In genomic region chr14:23052182-23052623, GRCh38 we compare ENCODE assay signal across 14 cellular contexts. TPM values are rescaled to one million over a fixed set of nuclear protein-coding genes. Genes with fewer than 3 reads are reported as not detected.
DNase-seq lines count a peak whose midpoint lies in the region; FAIRE-seq and TF ChIP-seq lines count a peak whose summit lies in the region.
"Had no signal": no experiment of that assay in that cellular context is flagged by ENCODE, and none has a peak within 500 bp of the region (broad histone marks: within the 10 kb centered on the region; RNA-seq: fewer than 3 reads in every experiment).

No MANE protein-coding gene starts in this region.

- H3K4me1 Mint-ChIP-seq in activated T-helper 1 cell treated with anti-CD3 and anti-CD28 coated beads, Interleukin-12 subunit alpha, Interleukin-12 subunit beta, Interleukin-2, Interleukin-4 antibody, amounts not matched to agents 30 ng/mL and 10 ng/mL and 1 ng/mL, durations not matched to agents 14 hours and 24 hours and 36 hours (ENCODE audit: low read depth): peaks cover 14% of the 10 kb centered on the region

- H3K27ac Mint-ChIP-seq in activated T-helper 1 cell treated with anti-CD3 and anti-CD28 coated beads, Interleukin-12 subunit alpha, Interleukin-12 subunit beta, Interleukin-2, Interleukin-4 antibody, amounts not matched to agents 30 ng/mL and 10 ng/mL and 1 ng/mL, durations not matched to agents 14 hours and 24 hours and 36 hours: no peak overlapping the region

- no peaks in the 10 kb centered on the region for H3K27me3 ChIP-seq in keratinocyte (ENCODE audit: control insufficient read depth, extremely low read depth, insufficient read depth, low read length)
- H3K27me3 ChIP-seq: SJSA1 had no signal

- peaks cover 12% of the 10 kb centered on the region for H3K27me3 Mint-ChIP-seq in activated T-helper 1 cell treated with anti-CD3 and anti-CD28 coated beads, Interleukin-12 subunit alpha, Interleukin-12 subunit beta, Interleukin-2, Interleukin-4 antibody, amounts not matched to agents 30 ng/mL and 10 ng/mL and 1 ng/mL, durations not matched to agents 14 hours and 24 hours and 36 hours (ENCODE audit: insufficient read depth)

- H3K36me3 Mint-ChIP-seq in activated T-helper 1 cell treated with anti-CD3 and anti-CD28 coated beads, Interleukin-12 subunit alpha, Interleukin-12 subunit beta, Interleukin-2, Interleukin-4 antibody, amounts not matched to agents 30 ng/mL and 10 ng/mL and 1 ng/mL, durations not matched to agents 14 hours and 24 hours and 36 hours (ENCODE audit: low read depth): no peaks in the 10 kb centered on the region
- H3K36me3 Mint-ChIP-seq: CD8-positive, alpha-beta memory T cell had no signal

- peak overlapping the region; percentile 22 for H2AFZ ChIP-seq in keratinocyte (ENCODE audit: control insufficient read depth, low read length)

- in situ Hi-C loops in astrocyte of the spinal cord (cut with HindIII; ENCODE audit: low sequenced_read_pairs): no loop called here

- FAIRE-seq in keratinocyte (lab: Jason Lieb, UNC): no peak

- no peaks in the 10 kb centered on the region for H4K20me1 ChIP-seq in keratinocyte (ENCODE audit: control insufficient read depth, extremely low read depth, insufficient read depth, low read length)

- no peak overlapping the region for H3K27ac ChIP-seq in keratinocyte (ENCODE audit: control insufficient read depth, insufficient read depth, low read length)
- H3K27ac ChIP-seq: SJSA1 had no signal

- dilution Hi-C loops in keratinocyte (cut with MboI; ENCODE audit: extremely low pct_ligation_motif_present, low sequenced_read_pairs): no loop called here

- H3K4me3 ChIP-seq in astrocyte of the spinal cord (ENCODE audit: low read depth, low read length): no peak overlapping the region
- no peak overlapping the region for H3K4me3 ChIP-seq in keratinocyte (ENCODE audit: control insufficient read depth in 2 of 3, extremely low read depth in 1 of 3, insufficient read depth in 2 of 3, low read depth in 1 of 3, low read length in 3 of 3)
- H3K4me3 ChIP-seq: SJSA1 had no signal

- no peaks in the 10 kb centered on the region for H3K9me1 ChIP-seq in keratinocyte (ENCODE audit: control insufficient read depth, extremely low read depth, insufficient read depth, low read length)

- H3K4me3 Mint-ChIP-seq in activated T-helper 1 cell treated with anti-CD3 and anti-CD28 coated beads, Interleukin-12 subunit alpha, Interleukin-12 subunit beta, Interleukin-2, Interleukin-4 antibody, amounts not matched to agents 30 ng/mL and 10 ng/mL and 1 ng/mL, durations not matched to agents 14 hours and 24 hours and 36 hours: no peak overlapping the region
- H3K4me3 Mint-ChIP-seq: naive thymus-derived CD4-positive, alpha-beta T cell had no signal

- no peak overlapping the region for H3K4me2 ChIP-seq in keratinocyte (ENCODE audit: control insufficient read depth, extremely low read depth, insufficient read depth, low read depth, low read length)

- H3K4me1 ChIP-seq in keratinocyte (ENCODE audit: control insufficient read depth, extremely low read depth, insufficient read depth, low read length): peaks cover 21% of the 10 kb centered on the region

- TF ChIP-seq CTCF in astrocyte of the spinal cord (IDR thresholded peaks at IDR 0.05; ENCODE audit: low read depth, low read length) (peak; percentile 41), keratinocyte (optimal IDR thresholded peaks at IDR 0.05 in 1 of 3, IDR thresholded peaks at IDR 0.05 in 1 of 3, conservative IDR thresholded peaks at IDR 0.05 in 1 of 3; ENCODE audit: extremely low read depth in 1 of 3, insufficient read depth in 2 of 3, low read length in 3 of 3) (peak; percentile 59 to 81 (median 80))

- DNase-seq in Daoy (ENCODE audit: low read depth) (peak; percentile 35), astrocyte of the spinal cord (ENCODE audit: low read depth, low spot score) (no peak), keratinocyte (ENCODE audit: low read depth, low spot score) (no peak), putamen (ENCODE audit: low spot score) (no peak), iPS-NIHi11 (ENCODE audit: low spot score) (no peak)
- DNase-seq in activated T-helper 1 cell treated with anti-CD3 and anti-CD28 coated beads, Interleukin-12 subunit alpha, Interleukin-12 subunit beta, Interleukin-2, Interleukin-4 antibody, amounts not matched to agents 30 ng/mL and 10 ng/mL and 1 ng/mL, durations not matched to agents 14 hours and 24 hours and 36 hours (ENCODE audit: low spot score): no peak
- DNase-seq: activated CD4-positive, CD25-positive, alpha-beta regulatory T cell treated with anti-CD3 and anti-CD28 coated beads, Interleukin-2, amount 50 U/mL, for 72 hours; activated naive CD4-positive, alpha-beta T cell; CD8-positive, alpha-beta memory T cell; naive thymus-derived CD4-positive, alpha-beta T cell; NCI-H510A treated with DMSO at 0.1 percent for 48 hours; stimulated activated CD4-positive, alpha-beta T cell treated with anti-CD3 and anti-CD28 coated beads, Interleukin-12 subunit alpha, Interleukin-12 subunit beta, amount 100 ng/mL, for 4 hours had no signal

- H3K36me3 ChIP-seq in keratinocyte (ENCODE audit: control insufficient read depth in 2 of 2, extremely low read depth in 1 of 2, insufficient read depth in 2 of 2, low read length in 2 of 2): no peaks in the 10 kb centered on the region

- intact Hi-C loops in activated T-helper 1 cell treated with anti-CD3 and anti-CD28 coated beads, Interleukin-12 subunit alpha, Interleukin-12 subunit beta, Interleukin-2, Interleukin-4 antibody, amounts not matched to agents 30 ng/mL and 10 ng/mL and 1 ng/mL, durations not matched to agents 14 hours and 24 hours and 36 hours (cut with micrococcal nuclease): no loop called here

- H3K9ac ChIP-seq in keratinocyte (ENCODE audit: control insufficient read depth, extremely low read depth, insufficient read depth, low read length): no peak overlapping the region

- H3K9me3 Mint-ChIP-seq in activated T-helper 1 cell treated with anti-CD3 and anti-CD28 coated beads, Interleukin-12 subunit alpha, Interleukin-12 subunit beta, Interleukin-2, Interleukin-4 antibody, amounts not matched to agents 30 ng/mL and 10 ng/mL and 1 ng/mL, durations not matched to agents 14 hours and 24 hours and 36 hours: no peaks in the 10 kb centered on the region
- H3K9me3 Mint-ChIP-seq: CD8-positive, alpha-beta memory T cell had no signal

- H3K9me3 ChIP-seq in keratinocyte (ENCODE audit: control insufficient read depth, low read depth, low read length): no peaks in the 10 kb centered on the region
- H3K9me3 ChIP-seq: SJSA1 had no signal

- no peaks in the 10 kb centered on the region for H3K79me2 ChIP-seq in keratinocyte (ENCODE audit: control insufficient read depth, insufficient read depth, low read length)

RNA-seq across cellular contexts. Expression of gene CDH24, which starts 5.1 kb away (rescaled TPM):
- 4.2 and 5.5 TPM in 2 replicates for total RNA-seq in Daoy (2014; rRNA removed; shearing (Covaris generic))
- polyA plus RNA-seq in keratinocyte: 3.5 to 5.8 TPM (median 3.9 TPM) in 3 replicates
- 0.42 TPM for polyA plus RNA-seq in keratinocyte (2011; ENCODE audit: low read depth)
- polyA plus RNA-seq in keratinocyte (2011; cell fraction: cytosol; rRNA removed): 1.1 and 1.7 TPM in 2 replicates
- polyA plus RNA-seq in keratinocyte (2011; cell fraction: nucleus; rRNA removed): 21.9 and 31.8 TPM in 2 replicates
- 2.6 and 3.1 TPM in 2 replicates for polyA plus RNA-seq in keratinocyte (2012; ENCODE audit: low replicate concordance)
- polyA minus RNA-seq in keratinocyte: 6.6 to 7.7 TPM (median 7.4 TPM) in 3 replicates
- 2.5 TPM for polyA minus RNA-seq in keratinocyte (2011; cell fraction: cytosol; rRNA and poly(A)+ RNA removed)
- 5.7 and 6.0 TPM in 2 replicates for polyA minus RNA-seq in keratinocyte (2011; cell fraction: nucleus; rRNA and poly(A)+ RNA removed)
- total RNA-seq in activated T-helper 1 cell treated with anti-CD3 and anti-CD28 coated beads, Interleukin-12 subunit alpha, Interleukin-12 subunit beta, Interleukin-2, Interleukin-4 antibody, amounts not matched to agents 30 ng/mL and 10 ng/mL and 1 ng/mL, durations not matched to agents 14 hours and 24 hours and 36 hours: 1.0 and 1.2 TPM in 2 replicates

RNA-seq across cellular contexts. Expression of gene PSMB11, which starts 10.2 kb away (rescaled TPM):
- not detected in 2 replicates for total RNA-seq in Daoy (2014; rRNA removed; shearing (Covaris generic))
- not detected in 3 replicates for polyA plus RNA-seq in keratinocyte
- not detected for polyA plus RNA-seq in keratinocyte (2011; ENCODE audit: low read depth)
- not detected in 2 replicates for polyA plus RNA-seq in keratinocyte (2011; cell fraction: cytosol; rRNA removed)
- polyA plus RNA-seq in keratinocyte (2011; cell fraction: nucleus; rRNA removed): not detected in 2 replicates
- not detected in 2 replicates for polyA plus RNA-seq in keratinocyte (2012; ENCODE audit: low replicate concordance)
- polyA minus RNA-seq in keratinocyte: 1.0 TPM in 1 of 3 replicates, not detected in the others
- not detected for polyA minus RNA-seq in keratinocyte (2011; cell fraction: cytosol; rRNA and poly(A)+ RNA removed)
- polyA minus RNA-seq in keratinocyte (2011; cell fraction: nucleus; rRNA and poly(A)+ RNA removed): not detected in 2 replicates
- not detected in 2 replicates for total RNA-seq in activated T-helper 1 cell treated with anti-CD3 and anti-CD28 coated beads, Interleukin-12 subunit alpha, Interleukin-12 subunit beta, Interleukin-2, Interleukin-4 antibody, amounts not matched to agents 30 ng/mL and 10 ng/mL and 1 ng/mL, durations not matched to agents 14 hours and 24 hours and 36 hours
- total RNA-seq: CD8-positive, alpha-beta memory T cell; dermis microvascular lymphatic vessel endothelial cell; SJSA1 had no signal
- polyA plus RNA-seq: CD8-positive, alpha-beta memory T cell had no signal

RNA-seq across cellular contexts. Expression of gene PSMB5, which starts 17.5 kb away (rescaled TPM):
- 476 and 523 TPM in 2 replicates for total RNA-seq in Daoy (2014; rRNA removed; shearing (Covaris generic))
- 285 to 349 TPM (median 292 TPM) in 3 replicates for polyA plus RNA-seq in keratinocyte
- polyA plus RNA-seq in keratinocyte (2011; ENCODE audit: low read depth): 57.4 TPM
- polyA plus RNA-seq in keratinocyte (2011; cell fraction: cytosol; rRNA removed): 249 and 261 TPM in 2 replicates
- polyA plus RNA-seq in keratinocyte (2011; cell fraction: nucleus; rRNA removed): 195 and 203 TPM in 2 replicates
- 178 and 212 TPM in 2 replicates for polyA plus RNA-seq in keratinocyte (2012; ENCODE audit: low replicate concordance)
- polyA minus RNA-seq in keratinocyte: 128 to 263 TPM (median 217 TPM) in 3 replicates
- polyA minus RNA-seq in keratinocyte (2011; cell fraction: cytosol; rRNA and poly(A)+ RNA removed): 240 TPM
- 73.9 and 89.0 TPM in 2 replicates for polyA minus RNA-seq in keratinocyte (2011; cell fraction: nucleus; rRNA and poly(A)+ RNA removed)
- 144 and 148 TPM in 2 replicates for total RNA-seq in activated T-helper 1 cell treated with anti-CD3 and anti-CD28 coated beads, Interleukin-12 subunit alpha, Interleukin-12 subunit beta, Interleukin-2, Interleukin-4 antibody, amounts not matched to agents 30 ng/mL and 10 ng/mL and 1 ng/mL, durations not matched to agents 14 hours and 24 hours and 36 hours

RNA-seq across cellular contexts. Expression of gene C14orf93, which starts 42.3 kb away (rescaled TPM):
- 4.6 and 7.8 TPM in 2 replicates for total RNA-seq in Daoy (2014; rRNA removed; shearing (Covaris generic))
- 6.4 to 8.5 TPM (median 7.7 TPM) in 3 replicates for polyA plus RNA-seq in keratinocyte
- 2.1 TPM for polyA plus RNA-seq in keratinocyte (2011; ENCODE audit: low read depth)
- 5.7 and 7.2 TPM in 2 replicates for polyA plus RNA-seq in keratinocyte (2011; cell fraction: cytosol; rRNA removed)
- polyA plus RNA-seq in keratinocyte (2011; cell fraction: nucleus; rRNA removed): 7.3 and 12.4 TPM in 2 replicates
- polyA plus RNA-seq in keratinocyte (2012; ENCODE audit: low replicate concordance): 4.2 and 6.3 TPM in 2 replicates
- polyA minus RNA-seq in keratinocyte: 4.7 to 15.0 TPM (median 14.0 TPM) in 3 replicates
- 2.7 TPM for polyA minus RNA-seq in keratinocyte (2011; cell fraction: cytosol; rRNA and poly(A)+ RNA removed)
- 1.9 and 2.9 TPM in 2 replicates for polyA minus RNA-seq in keratinocyte (2011; cell fraction: nucleus; rRNA and poly(A)+ RNA removed)
- total RNA-seq in activated T-helper 1 cell treated with anti-CD3 and anti-CD28 coated beads, Interleukin-12 subunit alpha, Interleukin-12 subunit beta, Interleukin-2, Interleukin-4 antibody, amounts not matched to agents 30 ng/mL and 10 ng/mL and 1 ng/mL, durations not matched to agents 14 hours and 24 hours and 36 hours: 6.3 and 7.2 TPM in 2 replicates

RNA-seq across cellular contexts. Expression of gene ACIN1, which starts 42.7 kb away (rescaled TPM):
- total RNA-seq in Daoy (2014; rRNA removed; shearing (Covaris generic)): 62.3 and 79.3 TPM in 2 replicates
- polyA plus RNA-seq in keratinocyte: 92.0 to 104 TPM (median 96.7 TPM) in 3 replicates
- 38.9 TPM for polyA plus RNA-seq in keratinocyte (2011; ENCODE audit: low read depth)
- 43.4 and 46.3 TPM in 2 replicates for polyA plus RNA-seq in keratinocyte (2011; cell fraction: cytosol; rRNA removed)
- 345 and 378 TPM in 2 replicates for polyA plus RNA-seq in keratinocyte (2011; cell fraction: nucleus; rRNA removed)
- 56.1 and 89.9 TPM in 2 replicates for polyA plus RNA-seq in keratinocyte (2012; ENCODE audit: low replicate concordance)
- 69.6 to 117 TPM (median 76.3 TPM) in 3 replicates for polyA minus RNA-seq in keratinocyte
- 29.4 TPM for polyA minus RNA-seq in keratinocyte (2011; cell fraction: cytosol; rRNA and poly(A)+ RNA removed)
- polyA minus RNA-seq in keratinocyte (2011; cell fraction: nucleus; rRNA and poly(A)+ RNA removed): 78.8 and 118 TPM in 2 replicates
- total RNA-seq in activated T-helper 1 cell treated with anti-CD3 and anti-CD28 coated beads, Interleukin-12 subunit alpha, Interleukin-12 subunit beta, Interleukin-2, Interleukin-4 antibody, amounts not matched to agents 30 ng/mL and 10 ng/mL and 1 ng/mL, durations not matched to agents 14 hours and 24 hours and 36 hours: 221 and 225 TPM in 2 replicates
